ENCODE assay signal across 1 cellular context in genomic region chr13:40114305-40114896, GRCh38.
TF ChIP-seq lines count a peak whose summit lies in the region.

No MANE protein-coding gene starts in this region.

TF ChIP-seq in HepG2, 621 proteins besides CTCF, POLR2A, EP300 and RAD21:
- 0 out of 2 replicates have a peak, but pooled peaks have one; percentile 23 for TF ChIP-seq CEBPB (IDR thresholded peaks at IDR 0.05; ENCODE audit: borderline replicate concordance, low read depth, low read length)
- no peak for TF ChIP-seq ZNF788 (CRISPR knock-in tag; IDR thresholded peaks at IDR 0.05; ENCODE audit: borderline replicate concordance)
